Comparison of ENCODE assay signal across 25 cellular contexts in the genomic region with DNA sequence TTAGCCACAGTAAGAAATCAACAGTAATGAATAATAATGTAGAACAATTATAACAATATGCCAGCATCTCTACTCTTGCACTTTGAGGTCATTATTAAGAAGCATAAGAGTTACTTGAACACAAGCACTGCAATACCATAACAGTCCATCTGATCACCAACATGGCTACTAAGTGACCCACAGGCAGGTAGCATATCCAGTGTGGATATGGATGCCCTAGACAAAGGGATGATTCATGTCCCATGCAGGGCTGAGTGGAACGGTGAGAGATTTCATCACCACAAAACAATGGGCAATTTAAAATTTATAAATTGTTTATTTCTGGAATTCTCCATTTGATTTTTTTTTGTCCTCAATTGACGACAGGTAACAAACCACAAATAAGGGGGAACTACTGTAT.
DNase-seq lines count a peak whose midpoint lies in the region; ATAC-seq and TF ChIP-seq lines count a peak whose summit lies in the region.
"Had no signal": no experiment of that assay in that cellular context is flagged by ENCODE, and none has a peak within 500 bp of the region (broad histone marks: within the 10 kb centered on the region; RNA-seq: fewer than 3 reads in every experiment).

No MANE protein-coding gene starts in this region.

- no peak overlapping the region for H3K27ac ChIP-seq in foreskin keratinocyte
- no peak overlapping the region for H3K27ac ChIP-seq in aorta (ENCODE audit: low read depth in 1 of 2, low read length in 2 of 2)
- H3K27ac ChIP-seq: cardiac muscle cell, gastrocnemius medialis, neutrophil, spleen had no signal

- H3K4me1 ChIP-seq in adipocyte (ENCODE audit: control insufficient read depth, insufficient read depth, low read length) (no peaks in the 10 kb centered on the region), foreskin keratinocyte (peaks cover 9% of the 10 kb centered on the region), skeletal muscle satellite cell (ENCODE audit: control insufficient read depth, insufficient read depth, low read length) (peaks cover 30% of the 10 kb centered on the region), aorta (ENCODE audit: control insufficient read depth in 1 of 2, insufficient read depth in 2 of 2, low read length in 2 of 2) (no peaks in the 10 kb centered on the region)
- H3K4me1 ChIP-seq: spleen had no signal

- intact Hi-C loops in aorta (cut with DNase I): no loop called here

- DNase-seq in LoVo (ENCODE audit: low spot score) (peak; percentile 37), adipocyte (ENCODE audit: low read depth) (peak; percentile 14), foreskin keratinocyte (peak in 1 of 2 donors; percentile 45), aorta (no peak)
- DNase-seq in activated CD8-positive, alpha-beta T cell treated with anti-CD3 and anti-CD28 coated beads, Interleukin-2, amount 10 ng/mL, durations not matched to agents 7 days and 5 days: no peak
- DNase-seq: activated CD4-positive, alpha-beta T cell treated with anti-CD3 and anti-CD28 coated beads, Interleukin-2, amount 10 ng/mL, durations not matched to agents 24 days and 14 days; activated CD8-positive, alpha-beta memory T cell treated with anti-CD3 and anti-CD28 coated beads, Interleukin-2, amount 50 U/mL, for 48 hours; activated effector memory CD4-positive, alpha-beta T cell treated with Interleukin-2 at 50 U/mL for 16 hours; AML-193; gastrocnemius medialis; KG1; NCI-H1048; NCI-H2029; NCI-H510A; spleen; stimulated activated CD4-positive, alpha-beta T cell treated with anti-CD3 and anti-CD28 coated beads, Interleukin-4, amount 100 ng/mL, for 4 hours; SW 1271 had no signal

- H3K36me3 Mint-ChIP-seq in activated CD8-positive, alpha-beta T cell treated with anti-CD3 and anti-CD28 coated beads, Interleukin-2, amount 10 ng/mL, durations not matched to agents 7 days and 5 days (ENCODE audit: low read depth): no peaks in the 10 kb centered on the region

- no peak overlapping the region for H3K4me3 ChIP-seq in adipocyte (ENCODE audit: low read length)
- H3K4me3 ChIP-seq in skeletal muscle satellite cell (ENCODE audit: low read length): no peak overlapping the region
- no peak overlapping the region for H3K4me3 ChIP-seq in aorta (ENCODE audit: low read length in 2 of 2)
- H3K4me3 ChIP-seq: cardiac muscle cell, gastrocnemius medialis, spleen had no signal

- no peaks in the 10 kb centered on the region for H3K36me3 ChIP-seq in adipocyte (ENCODE audit: control insufficient read depth, insufficient read depth, low read length, severe bottlenecking)
- H3K36me3 ChIP-seq in skeletal muscle satellite cell (ENCODE audit: insufficient read depth, low read length): no peaks in the 10 kb centered on the region
- H3K36me3 ChIP-seq in aorta (ENCODE audit: control insufficient read depth in 1 of 2, insufficient read depth in 2 of 2, low read length in 1 of 2): no peaks in the 10 kb centered on the region
- H3K36me3 ChIP-seq: cardiac muscle cell, gastrocnemius medialis, neutrophil, spleen had no signal

- H3K4me2 ChIP-seq in skeletal muscle satellite cell (ENCODE audit: low read length): peak overlapping the region; percentile 16

- 82 to 96% methylated on average over 2 of the region's 2 CpGs for WGBS in aorta, 2 donors

- H3K4me3 Mint-ChIP-seq in activated CD8-positive, alpha-beta T cell treated with anti-CD3 and anti-CD28 coated beads, Interleukin-2, amount 10 ng/mL, durations not matched to agents 7 days and 5 days: no peak overlapping the region
- H3K4me3 Mint-ChIP-seq: activated CD4-positive, alpha-beta T cell treated with anti-CD3 and anti-CD28 coated beads, Interleukin-2, amount 10 ng/mL, durations not matched to agents 24 days and 14 days; dendritic cell treated with granulocyte-macrophage colony-stimulating factor and Interleukin-4, amounts not matched to agents 40 ng/mL and 50 ng/mL, for 4 days had no signal

- H3K4me1 Mint-ChIP-seq in activated CD8-positive, alpha-beta T cell treated with anti-CD3 and anti-CD28 coated beads, Interleukin-2, amount 10 ng/mL, durations not matched to agents 7 days and 5 days (ENCODE audit: low read depth): no peaks in the 10 kb centered on the region
- H3K4me1 Mint-ChIP-seq: activated CD4-positive, alpha-beta T cell treated with anti-CD3 and anti-CD28 coated beads, Interleukin-2, amount 10 ng/mL, durations not matched to agents 24 days and 14 days had no signal

- H3K9me3 Mint-ChIP-seq in activated CD8-positive, alpha-beta T cell treated with anti-CD3 and anti-CD28 coated beads, Interleukin-2, amount 10 ng/mL, durations not matched to agents 7 days and 5 days (ENCODE audit: insufficient read depth): no peaks in the 10 kb centered on the region
- H3K9me3 Mint-ChIP-seq: activated CD4-positive, alpha-beta T cell treated with anti-CD3 and anti-CD28 coated beads, Interleukin-2, amount 10 ng/mL, durations not matched to agents 24 days and 14 days; dendritic cell treated with granulocyte-macrophage colony-stimulating factor and Interleukin-4, amounts not matched to agents 40 ng/mL and 50 ng/mL, for 4 days had no signal

- no peak overlapping the region for H3K27ac Mint-ChIP-seq in activated CD8-positive, alpha-beta T cell treated with anti-CD3 and anti-CD28 coated beads, Interleukin-2, amount 10 ng/mL, durations not matched to agents 7 days and 5 days
- H3K27ac Mint-ChIP-seq: activated CD4-positive, alpha-beta T cell treated with anti-CD3 and anti-CD28 coated beads, Interleukin-2, amount 10 ng/mL, durations not matched to agents 24 days and 14 days; dendritic cell treated with granulocyte-macrophage colony-stimulating factor and Interleukin-4, amounts not matched to agents 40 ng/mL and 50 ng/mL, for 4 days had no signal

- CTCF ChIA-PET in activated CD8-positive, alpha-beta T cell treated with anti-CD3 and anti-CD28 coated beads, Interleukin-2, amount 10 ng/mL, durations not matched to agents 7 days and 5 days (lab: Charles Lee): no interaction called here

- H3K27me3 ChIP-seq in adipocyte (replicated peaks; ENCODE audit: control insufficient read depth, insufficient read depth, low read length) (no peaks in the 10 kb centered on the region), foreskin keratinocyte (no peaks in the 10 kb centered on the region), skeletal muscle satellite cell (ENCODE audit: control insufficient read depth, insufficient read depth, low read length) (no peaks in the 10 kb centered on the region), aorta (ENCODE audit: control insufficient read depth in 1 of 2, insufficient read depth in 2 of 2, low read length in 1 of 2) (no peaks in the 10 kb centered on the region)
- H3K27me3 ChIP-seq: cardiac muscle cell, gastrocnemius medialis, neutrophil had no signal

- H3K27me3 Mint-ChIP-seq in activated CD8-positive, alpha-beta T cell treated with anti-CD3 and anti-CD28 coated beads, Interleukin-2, amount 10 ng/mL, durations not matched to agents 7 days and 5 days (ENCODE audit: low read depth): peaks cover 30% of the 10 kb centered on the region

- POLR2A ChIA-PET in activated CD8-positive, alpha-beta T cell treated with anti-CD3 and anti-CD28 coated beads, Interleukin-2, amount 10 ng/mL, durations not matched to agents 7 days and 5 days (lab: Charles Lee): no interaction called here

- peak; percentile 84 for ATAC-seq in foreskin keratinocyte
- ATAC-seq in activated CD8-positive, alpha-beta T cell treated with anti-CD3 and anti-CD28 coated beads, Interleukin-2, amount 10 ng/mL, durations not matched to agents 7 days and 5 days: no peak
- no peak for ATAC-seq in aorta (ENCODE audit: low FRiP score)
- no peak for ATAC-seq in HG02642 (IDR thresholded peaks at IDR 0.05; ENCODE audit: poor library complexity, unreplicated experiment)
- ATAC-seq in GM19463 (IDR thresholded peaks at IDR 0.05; ENCODE audit: unreplicated experiment): no peak
- ATAC-seq: gastrocnemius medialis, left lobe of liver, Right ventricle myocardium inferior had no signal

- H3K9me3 ChIP-seq in adipocyte (ENCODE audit: control insufficient read depth, low read length): no peaks in the 10 kb centered on the region
- H3K9me3 ChIP-seq in skeletal muscle satellite cell (replicated peaks; ENCODE audit: low read length): no peaks in the 10 kb centered on the region
- H3K9me3 ChIP-seq in aorta (ENCODE audit: control insufficient read depth, low read length): no peaks in the 10 kb centered on the region
- H3K9me3 ChIP-seq: gastrocnemius medialis, neutrophil, spleen had no signal

- no peak overlapping the region for H3K9ac ChIP-seq in adipocyte (ENCODE audit: low read length)
- no peak overlapping the region for H3K9ac ChIP-seq in skeletal muscle satellite cell (ENCODE audit: low read depth, low read length)

- TF ChIP-seq CTCF in foreskin keratinocyte (conservative IDR thresholded peaks at IDR 0.05): no peak

Comparison
In these comparisons a context has a peak if more than half of its experiments do, and no peak if none do; other contexts are left out.
1. DNase-seq: peak in LoVo (single experiment) and adipocyte (single experiment); none in activated CD8-positive, alpha-beta T cell treated with anti-CD3 and anti-CD28 coated beads, Interleukin-2, amount 10 ng/mL, durations not matched to agents 7 days and 5 days (single experiment) and aorta (0 of 2).